ENCODE assay signal across 26 cellular contexts in the genomic region with DNA sequence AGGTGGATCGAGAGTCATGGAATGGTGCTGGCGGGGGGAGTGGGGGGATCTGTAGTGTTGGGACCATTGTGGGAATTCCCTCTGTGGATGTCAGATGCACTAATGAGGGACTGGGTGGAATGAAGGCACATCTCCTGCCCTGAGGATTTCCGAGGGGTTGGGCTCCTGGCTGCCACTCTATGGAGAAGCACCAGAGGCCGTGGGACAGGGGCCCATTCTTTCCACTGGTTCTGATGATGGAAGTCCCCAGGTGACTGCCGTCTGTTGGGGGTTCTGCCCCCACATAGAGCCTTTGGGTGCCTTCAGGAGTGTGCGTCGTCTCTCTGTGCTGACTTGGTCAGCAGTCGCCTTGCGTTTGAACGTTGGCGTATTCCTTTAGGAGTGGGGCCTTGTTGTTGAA.
"Had no signal": no experiment of that assay in that cellular context is flagged by ENCODE, and none has a peak within 500 bp of the region (broad histone marks: within the 10 kb centered on the region; RNA-seq: fewer than 3 reads in every experiment).

No MANE protein-coding gene starts in this region.

- H3K36me3 Mint-ChIP-seq: naive thymus-derived CD8-positive, alpha-beta T cell; stimulated activated memory B cell treated with anti-CD40 and anti-IgM and Interleukin-4, amounts not matched to agents 10 μg/mL and 1 μg/mL and 100 μg/mL, for 72 hours; type B pancreatic cell had no signal

- H3K4me3 Mint-ChIP-seq: naive thymus-derived CD8-positive, alpha-beta T cell; nephron; neural crest cell; stimulated activated memory B cell treated with anti-CD40 and anti-IgM and Interleukin-4, amounts not matched to agents 10 μg/mL and 1 μg/mL and 100 μg/mL, for 72 hours; stimulated activated naive CD8-positive, alpha-beta T cell treated with anti-CD3 and anti-CD28 coated beads, Interleukin-15, amount 100 ng/mL, for 72 hours; type B pancreatic cell had no signal

- H3K27me3 ChIP-seq: hepatocyte, neutrophil, ovary, right lobe of liver, tibial nerve, uterus had no signal

- DNase-seq: heart right ventricle; left ventricle myocardium inferior; mesendoderm; naive thymus-derived CD8-positive, alpha-beta T cell; occipital lobe; ovary; retina; right lobe of liver; stimulated activated CD4-positive, alpha-beta T cell treated with anti-CD3 and anti-CD28 coated beads, Interleukin-1b, Interleukin-23, amount 100 ng/mL, for 48 hours; stimulated activated CD4-positive, alpha-beta T cell treated with anti-CD3 and anti-CD28 coated beads, Interleukin-2, amount 100 ng/mL, for 48 hours; stimulated activated CD4-positive, alpha-beta T cell treated with anti-CD3 and anti-CD28 coated beads, Interleukin-4, amount 100 ng/mL, for 4 hours; stimulated activated CD8-positive, alpha-beta memory T cell treated with anti-CD3 and anti-CD28 coated beads, Interleukin-4, amount 100 ng/mL, for 48 hours; stimulated activated naive CD4-positive, alpha-beta T cell treated with Interleukin-2 at 50 U/mL for 16 hours; stimulated activated naive CD8-positive, alpha-beta T cell treated with anti-CD3 and anti-CD28 coated beads, Interleukin-15, amount 100 ng/mL, for 72 hours; substantia nigra; uterus had no signal

- H3K4me1 Mint-ChIP-seq: naive thymus-derived CD8-positive, alpha-beta T cell; nephron; neural crest cell; stimulated activated memory B cell treated with anti-CD40 and anti-IgM and Interleukin-4, amounts not matched to agents 10 μg/mL and 1 μg/mL and 100 μg/mL, for 72 hours; stimulated activated naive CD8-positive, alpha-beta T cell treated with anti-CD3 and anti-CD28 coated beads, Interleukin-15, amount 100 ng/mL, for 72 hours had no signal

- H3K27ac Mint-ChIP-seq: naive thymus-derived CD8-positive, alpha-beta T cell; nephron; progenitor cell of endocrine pancreas; stimulated activated memory B cell treated with anti-CD40 and anti-IgM and Interleukin-4, amounts not matched to agents 10 μg/mL and 1 μg/mL and 100 μg/mL, for 72 hours; stimulated activated naive CD8-positive, alpha-beta T cell treated with anti-CD3 and anti-CD28 coated beads, Interleukin-15, amount 100 ng/mL, for 72 hours; type B pancreatic cell had no signal

- H3K36me3 ChIP-seq: heart right ventricle, left ventricle myocardium inferior, neutrophil, ovary, right lobe of liver, tibial nerve, uterus had no signal

- H3K4me3 ChIP-seq: heart right ventricle, hepatocyte, left ventricle myocardium inferior, lung, ovary, right lobe of liver, smooth muscle cell, tibial nerve, uterus had no signal

- H3K9me3 Mint-ChIP-seq: nephron; neural crest cell; stimulated activated naive CD8-positive, alpha-beta T cell treated with anti-CD3 and anti-CD28 coated beads, Interleukin-15, amount 100 ng/mL, for 72 hours; type B pancreatic cell had no signal

- H3K9me3 ChIP-seq: heart right ventricle, left ventricle myocardium inferior, neutrophil, ovary, right lobe of liver, tibial nerve, uterus had no signal

- H3K4me1 ChIP-seq: heart right ventricle, left ventricle myocardium inferior, right lobe of liver, tibial nerve, uterus had no signal

- ATAC-seq: heart right ventricle; naive thymus-derived CD8-positive, alpha-beta T cell; right lobe of liver; stimulated activated memory B cell treated with anti-CD40 and anti-IgM and Interleukin-4, amounts not matched to agents 10 μg/mL and 1 μg/mL and 100 μg/mL, for 72 hours; stimulated activated naive CD8-positive, alpha-beta T cell treated with anti-CD3 and anti-CD28 coated beads, Interleukin-15, amount 100 ng/mL, for 72 hours had no signal

- H3K27ac ChIP-seq: heart right ventricle, hepatocyte, left ventricle myocardium inferior, neutrophil, ovary, right lobe of liver, tibial nerve, uterus had no signal
